1 cellular context compared by ENCODE assay signal in genomic region chr1:53328490-53329182, GRCh38.
TF ChIP-seq lines count a peak whose summit lies in the region.

No MANE protein-coding gene starts in this region.

TF ChIP-seq in HCT116, 20 proteins besides CTCF, POLR2A, EP300 and RAD21 (continued from another document):
- no peak for TF ChIP-seq REST (IDR thresholded peaks at IDR 0.05; ENCODE audit: low read depth)
